ENCODE assay signal across 1 cellular context in the genomic region with DNA sequence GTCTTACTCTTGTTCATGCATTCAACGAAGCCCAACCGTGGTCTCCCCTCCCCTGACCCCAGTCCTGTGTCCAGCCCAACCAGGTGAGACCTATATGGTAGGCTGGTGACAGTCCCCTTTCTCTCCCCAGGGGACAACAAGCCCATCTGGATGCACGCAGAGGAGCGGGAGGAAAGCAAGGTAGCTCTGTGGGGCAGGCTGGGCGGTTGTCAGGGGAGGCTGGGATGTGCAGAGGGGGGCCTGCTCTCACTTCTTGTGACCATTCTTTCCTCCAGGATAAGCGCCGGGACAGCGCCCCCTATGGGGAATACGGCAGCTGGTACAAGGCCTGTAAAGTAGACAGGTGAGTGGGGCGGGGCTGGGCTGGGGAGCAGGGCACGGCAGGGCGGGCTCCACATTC.
TF ChIP-seq lines count a peak whose summit lies in the region.

No MANE protein-coding gene starts in this region.

TF ChIP-seq in GM12878, 131 proteins besides CTCF, POLR2A, EP300 and RAD21:
- TF ChIP-seq ZBED1 (IDR thresholded peaks at IDR 0.05; ENCODE audit: borderline replicate concordance) = no peak
- TF ChIP-seq DPF2 (IDR thresholded peaks at IDR 0.05) = no peak
- no peak for TF ChIP-seq IKZF1 (conservative IDR thresholded peaks at IDR 0.05)
- TF ChIP-seq RFX5 (IDR thresholded peaks at IDR 0.05; ENCODE audit: low read depth, low read length) = no peak
- TF ChIP-seq ASH2L (IDR thresholded peaks at IDR 0.05; ENCODE audit: borderline replicate concordance, low read depth) = no peak
- TF ChIP-seq, protein P1, sequence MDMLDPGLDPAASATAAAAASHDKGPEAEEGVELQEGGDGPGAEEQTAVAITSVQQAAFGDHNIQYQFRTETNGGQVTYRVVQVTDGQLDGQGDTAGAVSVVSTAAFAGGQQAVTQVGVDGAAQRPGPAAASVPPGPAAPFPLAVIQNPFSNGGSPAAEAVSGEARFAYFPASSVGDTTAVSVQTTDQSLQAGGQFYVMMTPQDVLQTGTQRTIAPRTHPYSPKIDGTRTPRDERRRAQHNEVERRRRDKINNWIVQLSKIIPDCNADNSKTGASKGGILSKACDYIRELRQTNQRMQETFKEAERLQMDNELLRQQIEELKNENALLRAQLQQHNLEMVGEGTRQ (IDR thresholded peaks at IDR 0.05; ENCODE audit: borderline replicate concordance, low read depth, low read length) = no peak
- TF ChIP-seq, protein P2, sequence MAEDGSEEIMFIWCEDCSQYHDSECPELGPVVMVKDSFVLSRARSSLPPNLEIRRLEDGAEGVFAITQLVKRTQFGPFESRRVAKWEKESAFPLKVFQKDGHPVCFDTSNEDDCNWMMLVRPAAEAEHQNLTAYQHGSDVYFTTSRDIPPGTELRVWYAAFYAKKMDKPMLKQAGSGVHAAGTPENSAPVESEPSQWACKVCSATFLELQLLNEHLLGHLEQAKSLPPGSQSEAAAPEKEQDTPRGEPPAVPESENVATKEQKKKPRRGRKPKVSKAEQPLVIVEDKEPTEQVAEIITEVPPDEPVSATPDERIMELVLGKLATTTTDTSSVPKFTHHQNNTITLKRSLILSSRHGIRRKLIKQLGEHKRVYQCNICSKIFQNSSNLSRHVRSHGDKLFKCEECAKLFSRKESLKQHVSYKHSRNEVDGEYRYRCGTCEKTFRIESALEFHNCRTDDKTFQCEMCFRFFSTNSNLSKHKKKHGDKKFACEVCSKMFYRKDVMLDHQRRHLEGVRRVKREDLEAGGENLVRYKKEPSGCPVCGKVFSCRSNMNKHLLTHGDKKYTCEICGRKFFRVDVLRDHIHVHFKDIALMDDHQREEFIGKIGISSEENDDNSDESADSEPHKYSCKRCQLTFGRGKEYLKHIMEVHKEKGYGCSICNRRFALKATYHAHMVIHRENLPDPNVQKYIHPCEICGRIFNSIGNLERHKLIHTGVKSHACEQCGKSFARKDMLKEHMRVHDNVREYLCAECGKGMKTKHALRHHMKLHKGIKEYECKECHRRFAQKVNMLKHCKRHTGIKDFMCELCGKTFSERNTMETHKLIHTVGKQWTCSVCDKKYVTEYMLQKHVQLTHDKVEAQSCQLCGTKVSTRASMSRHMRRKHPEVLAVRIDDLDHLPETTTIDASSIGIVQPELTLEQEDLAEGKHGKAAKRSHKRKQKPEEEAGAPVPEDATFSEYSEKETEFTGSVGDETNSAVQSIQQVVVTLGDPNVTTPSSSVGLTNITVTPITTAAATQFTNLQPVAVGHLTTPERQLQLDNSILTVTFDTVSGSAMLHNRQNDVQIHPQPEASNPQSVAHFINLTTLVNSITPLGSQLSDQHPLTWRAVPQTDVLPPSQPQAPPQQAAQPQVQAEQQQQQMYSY (CRISPR knock-in tag; IDR thresholded peaks at IDR 0.05) = no peak
- no peak for TF ChIP-seq POU2F2 (IDR thresholded peaks at IDR 0.05; ENCODE audit: borderline replicate concordance, low read depth, low read length)
- no peak for TF ChIP-seq SMARCA5 (IDR thresholded peaks at IDR 0.05)
- TF ChIP-seq EED (IDR thresholded peaks at IDR 0.05; ENCODE audit: low read depth) = no peak
- TF ChIP-seq, protein P3, sequence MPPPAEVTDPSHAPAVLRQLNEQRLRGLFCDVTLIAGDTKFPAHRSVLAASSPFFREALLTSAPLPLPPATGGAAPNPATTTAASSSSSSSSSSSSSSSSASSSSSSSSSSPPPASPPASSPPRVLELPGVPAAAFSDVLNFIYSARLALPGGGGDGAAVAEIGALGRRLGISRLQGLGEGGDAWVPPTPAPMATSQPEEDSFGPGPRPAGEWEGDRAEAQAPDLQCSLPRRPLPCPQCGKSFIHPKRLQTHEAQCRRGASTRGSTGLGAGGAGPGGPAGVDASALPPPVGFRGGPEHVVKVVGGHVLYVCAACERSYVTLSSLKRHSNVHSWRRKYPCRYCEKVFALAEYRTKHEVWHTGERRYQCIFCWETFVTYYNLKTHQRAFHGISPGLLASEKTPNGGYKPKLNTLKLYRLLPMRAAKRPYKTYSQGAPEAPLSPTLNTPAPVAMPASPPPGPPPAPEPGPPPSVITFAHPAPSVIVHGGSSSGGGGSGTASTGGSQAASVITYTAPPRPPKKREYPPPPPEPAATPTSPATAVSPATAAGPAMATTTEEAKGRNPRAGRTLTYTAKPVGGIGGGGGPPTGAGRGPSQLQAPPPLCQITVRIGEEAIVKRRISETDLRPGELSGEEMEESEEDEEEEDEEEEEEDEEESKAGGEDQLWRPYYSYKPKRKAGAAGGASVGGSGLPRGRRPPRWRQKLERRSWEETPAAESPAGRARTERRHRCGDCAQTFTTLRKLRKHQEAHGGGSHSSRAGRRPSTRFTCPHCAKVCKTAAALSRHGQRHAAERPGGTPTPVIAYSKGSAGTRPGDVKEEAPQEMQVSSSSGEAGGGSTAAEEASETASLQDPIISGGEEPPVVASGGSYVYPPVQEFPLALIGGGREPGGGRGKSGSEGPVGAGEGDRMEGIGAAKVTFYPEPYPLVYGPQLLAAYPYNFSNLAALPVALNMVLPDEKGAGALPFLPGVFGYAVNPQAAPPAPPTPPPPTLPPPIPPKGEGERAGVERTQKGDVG (CRISPR knock-in tag; IDR thresholded peaks at IDR 0.05) = no peak
- TF ChIP-seq RUNX3 (IDR thresholded peaks at IDR 0.05; ENCODE audit: low read length) = no peak
- no peak for TF ChIP-seq FOXM1 (IDR thresholded peaks at IDR 0.05; ENCODE audit: low read depth, low read length)
- no peak for TF ChIP-seq BHLHE40 (IDR thresholded peaks at IDR 0.05; ENCODE audit: borderline replicate concordance in 1 of 2, low read depth in 2 of 2, low read length in 1 of 2)
